ENCODE assay signal across 8 cellular contexts in the genomic region with DNA sequence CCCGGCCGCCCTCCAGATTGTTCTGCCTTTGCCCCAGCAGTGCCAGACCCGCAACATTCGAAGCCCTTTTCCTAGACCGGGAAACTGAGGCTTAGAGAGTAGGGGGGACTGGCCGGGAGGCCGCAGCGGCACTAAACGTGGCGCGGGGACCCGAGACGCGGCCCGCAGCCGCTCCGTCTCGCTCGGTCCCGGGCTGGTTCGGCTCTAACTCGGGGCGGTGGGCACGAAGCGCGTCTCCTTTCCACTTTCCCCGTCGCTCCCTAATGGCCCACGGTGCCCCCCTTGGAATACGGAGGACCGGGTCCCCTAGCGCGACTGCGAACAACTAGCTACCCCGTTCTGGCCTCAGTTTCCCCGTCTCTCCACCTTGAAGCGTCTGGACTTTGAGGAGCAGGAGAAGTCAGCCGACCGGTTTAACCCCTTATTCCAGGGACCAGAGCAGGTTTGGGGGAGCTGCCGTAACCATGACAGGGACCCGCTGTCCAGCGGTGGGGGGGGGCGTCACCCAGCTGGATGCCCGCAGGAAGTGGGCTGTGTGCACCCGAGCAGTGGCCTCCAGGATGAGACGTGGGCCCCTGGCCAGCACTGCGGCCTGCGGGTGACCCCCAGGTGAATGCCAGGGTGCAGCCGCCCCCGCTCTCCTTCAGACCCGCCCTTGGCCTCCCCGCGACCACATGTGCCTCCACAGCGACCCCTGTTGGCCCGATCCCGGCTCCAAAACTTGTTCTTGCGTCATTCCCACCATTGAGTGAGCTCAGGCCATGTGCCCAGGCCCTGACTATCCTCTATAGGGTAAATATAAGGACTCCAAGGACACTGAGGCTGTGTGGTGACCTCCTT. TPM values are rescaled to one million over a fixed set of nuclear protein-coding genes. Genes with fewer than 3 reads are reported as not detected.
A peak's percentile ranks its signal among the peaks of the same experiment; 100 is the strongest.
DNase-seq lines count a peak whose midpoint lies in the region; ATAC-seq and TF ChIP-seq lines count a peak whose summit lies in the region.

No MANE protein-coding gene starts in this region.

- ATAC-seq in lung (ENCODE audit: insufficient read depth, low FRiP score), result peak; percentile 60

- H3K9me3 ChIP-seq in lung (ENCODE audit: control insufficient read depth in 2 of 2, insufficient read depth in 1 of 2, low read length in 1 of 2), result no peaks in the 10 kb centered on the region

- WGBS in lung, 2 donors, result 2% methylated on average over 49 to 57 of the region's 57 CpGs

- DNase-seq in NCI-H1436 (lab: John Stamatoyannopoulos, UW) (peak; percentile 29), NCI-H1436 treated with DMSO at 0.1 percent for 48 hours (lab: John Stamatoyannopoulos, UW) (no peak), NCI-H82 (lab: John Stamatoyannopoulos, UW) (peak; percentile 75), lung (ENCODE audit: low spot score) (peak; percentile 90), NCI-H2081 treated with DMSO at 0.1 percent for 48 hours (lab: John Stamatoyannopoulos, UW) (no peak)
- DNase-seq in activated CD8-positive, alpha-beta memory T cell treated with anti-CD3 and anti-CD28 coated beads for 4 hours (ENCODE audit: low read depth in 2 of 2), result peak; percentile 60 to 67
- peak; percentile 65 for DNase-seq in effector CD4-positive, alpha-beta T cell
- peak; percentile 81 to 89 for DNase-seq in stimulated activated CD4-positive, alpha-beta T cell treated with anti-CD3 and anti-CD28 coated beads, Interleukin-4, amount 100 ng/mL, for 48 hours (ENCODE audit: low read depth in 2 of 2)

- no peaks in the 10 kb centered on the region for H3K27me3 ChIP-seq in lung (ENCODE audit: control insufficient read depth, insufficient read depth)

- peaks cover 0 to 34% of the 10 kb centered on the region in 2 donors for H3K4me1 ChIP-seq in lung (ENCODE audit: control insufficient read depth in 2 of 2, insufficient read depth in 2 of 2, low read length in 2 of 2)

- peak overlapping the region; percentile 96 to 98 for H3K27ac ChIP-seq in lung (ENCODE audit: low read depth in 1 of 2, low read length in 1 of 2)

- peaks cover 0 to 10% of the 10 kb centered on the region in 2 donors for H3K36me3 ChIP-seq in lung (ENCODE audit: control insufficient read depth in 2 of 2, insufficient read depth in 2 of 2, low read length in 2 of 2)

- peak; percentile 65 for TF ChIP-seq CTCF in lung (IDR thresholded peaks at IDR 0.05; ENCODE audit: control extremely low read depth, extremely low read depth)

- H3K4me3 ChIP-seq in lung, result peak overlapping the region; percentile 78

RNA-seq across cellular contexts. Expression of a gene that starts 1.1 kb away (rescaled TPM):
- 10 to 100 TPM; 23.9 to 77.0 TPM for total RNA-seq in lung
- 10 to 100 TPM; 39.8 to 64.1 TPM for polyA plus RNA-seq in lung

RNA-seq across cellular contexts. Expression of a gene that starts 18.5 kb away (rescaled TPM):
- 1 to 10 TPM in 1 of 2 donors, under 1 TPM in 1; 0.89 to 3.1 TPM for total RNA-seq in lung
- 1 to 10 TPM; 2.4 to 4.3 TPM for polyA plus RNA-seq in lung

RNA-seq across cellular contexts. Expression of a gene that starts 42.2 kb away (rescaled TPM):
- total RNA-seq in lung, result 10 to 100 TPM; 12.0 to 16.3 TPM
- polyA plus RNA-seq in lung, result 1 to 10 TPM; 6.8 to 8.4 TPM

RNA-seq across cellular contexts. Expression of a gene that starts 47.2 kb away (rescaled TPM):
- total RNA-seq in lung, result 10 to 100 TPM; 62.1 to 72.4 TPM
- 10 to 100 TPM; 51.5 to 53.0 TPM for polyA plus RNA-seq in lung

Comparison
In these comparisons a context has a peak if more than half of its experiments do, and no peak if none do; other contexts are left out.
1. DNase-seq: peak in NCI-H1436 (single experiment), NCI-H82 (single experiment), activated CD8-positive, alpha-beta memory T cell treated with anti-CD3 and anti-CD28 coated beads for 4 hours (2 of 2), effector CD4-positive, alpha-beta T cell (single experiment), lung (single experiment) and stimulated activated CD4-positive, alpha-beta T cell treated with anti-CD3 and anti-CD28 coated beads, Interleukin-4, amount 100 ng/mL, for 48 hours (2 of 2); none in NCI-H1436 treated with DMSO at 0.1 percent for 48 hours (single experiment) and NCI-H2081 treated with DMSO at 0.1 percent for 48 hours (single experiment).